Comparison of ENCODE assay signal across 16 cellular contexts in genomic region chr4:171648926-171649325, GRCh38.
A peak's percentile ranks its signal among the peaks of the same experiment; 100 is the strongest.
DNase-seq lines count a peak whose midpoint lies in the region; ATAC-seq and TF ChIP-seq lines count a peak whose summit lies in the region.
"Had no signal": no experiment of that assay in that cellular context is flagged by ENCODE, and none has a peak within 500 bp of the region (broad histone marks: within the 10 kb centered on the region; RNA-seq: fewer than 3 reads in every experiment).

No MANE protein-coding gene starts in this region.

- POLR2A ChIA-PET in HCT116 (lab: Charles Lee) (no interaction called here), WTC11 (lab: Charles Lee) (no interaction called here)

- H3K4me3 ChIP-seq in HCT116 (replicated peaks in 1 of 2; ENCODE audit: low read depth in 1 of 2, low read length in 2 of 2): no peak overlapping the region
- H3K4me3 ChIP-seq: BLaER1 treated with 17β-estradiol and CSF1 and Interleukin-3, amounts not matched to agents 10 nM and 100 nM had no signal

- intact Hi-C loops in HCT116 (cut with micrococcal nuclease) (no loop called here), Right ventricle myocardium superior (cut with DNase I) (no loop called here)

- no peaks in the 10 kb centered on the region for H4K20me1 ChIP-seq in HCT116 (ENCODE audit: insufficient read depth)
- H4K20me1 ChIP-seq: BLaER1 treated with 17β-estradiol and CSF1 and Interleukin-3, amounts not matched to agents 10 nM and 100 nM had no signal

- H3K9me2 ChIP-seq in HCT116 (ENCODE audit: insufficient read depth): no peaks in the 10 kb centered on the region

- no TSS peak for BruUV-seq in HCT116 (replicated peaks; lab: Mats Ljungman, UMichigan)

- no peaks in the 10 kb centered on the region for H3K79me2 ChIP-seq in HCT116 (ENCODE audit: insufficient read depth, low read length)

- H3K9me3 Mint-ChIP-seq in WTC11 (no peaks in the 10 kb centered on the region), mesothelial cell of epicardium (peaks cover 9% of the 10 kb centered on the region)

- peak overlapping the region; percentile 45 for H2AFZ ChIP-seq in HCT116 (ENCODE audit: low read depth, low read length, poor library complexity, severe bottlenecking)

- no peaks in the 10 kb centered on the region for H3K27me3 ChIP-seq in HCT116 (ENCODE audit: insufficient read depth, low read length)
- H3K27me3 ChIP-seq: BLaER1 treated with 17β-estradiol and CSF1 and Interleukin-3, amounts not matched to agents 10 nM and 100 nM had no signal

- H3K9ac ChIP-seq in HCT116 (ENCODE audit: low read length): no peak overlapping the region
- H3K9ac ChIP-seq: BLaER1 treated with 17β-estradiol and CSF1 and Interleukin-3, amounts not matched to agents 10 nM and 100 nM had no signal

- ATAC-seq in HCT116 (no peak), WTC11 (0 out of 2 replicates have a peak, but pooled peaks have one; percentile 22), Right ventricle myocardium superior (ENCODE audit: poor library complexity) (no peak), HG02973 (IDR thresholded peaks at IDR 0.05; ENCODE audit: unreplicated experiment) (no peak)
- ATAC-seq: CD8-positive, alpha-beta T cell; HepG2 had no signal

- TF ChIP-seq POLR2A in HCT116 (IDR thresholded peaks at IDR 0.05; ENCODE audit: borderline replicate concordance, extremely low read depth, insufficient read depth, insufficient read length): no peak

- no peak overlapping the region for H3K27ac ChIP-seq in HCT116 (ENCODE audit: low read depth, low read length)
- H3K27ac ChIP-seq: BLaER1 treated with 17β-estradiol and CSF1 and Interleukin-3, amounts not matched to agents 10 nM and 100 nM had no signal

- H3K4me2 ChIP-seq in HCT116 (ENCODE audit: low read length): no peak overlapping the region
- H3K4me2 ChIP-seq: BLaER1 treated with 17β-estradiol and CSF1 and Interleukin-3, amounts not matched to agents 10 nM and 100 nM had no signal

- H3K4me1 ChIP-seq in HCT116 (ENCODE audit: control insufficient read depth in 1 of 2, insufficient read depth in 2 of 2, low read length in 2 of 2): no peaks in the 10 kb centered on the region

- CTCF ChIA-PET in HCT116 (lab: Charles Lee): no interaction called here
- CTCF ChIA-PET in WTC11 (lab: Charles Lee): interaction anchor here (1.5 kb wide), 1 partner anchor 20 kb away, joined by 4 read pairs; no protein-coding TSS in a partner anchor

- H3K27me3 Mint-ChIP-seq in WTC11 (ENCODE audit: low read depth): no peaks in the 10 kb centered on the region
- H3K27me3 Mint-ChIP-seq in mesothelial cell of epicardium (ENCODE audit: low read depth): no peaks in the 10 kb centered on the region
- H3K27me3 Mint-ChIP-seq: B cell, IgD-negative memory B cell had no signal

- no peak for TF ChIP-seq RAD21 in HCT116 (IDR thresholded peaks at IDR 0.05; ENCODE audit: low read depth)

- H3K27ac Mint-ChIP-seq in WTC11 (no peak overlapping the region), mesothelial cell of epicardium (peak overlapping the region; percentile 34)
- H3K27ac Mint-ChIP-seq: B cell; CD8-positive, alpha-beta T cell; HFFc6; IgD-negative memory B cell had no signal

- H3K36me3 Mint-ChIP-seq in WTC11: no peaks in the 10 kb centered on the region
- H3K36me3 Mint-ChIP-seq in mesothelial cell of epicardium: no peaks in the 10 kb centered on the region
- H3K36me3 Mint-ChIP-seq: CD8-positive, alpha-beta T cell; IgD-negative memory B cell had no signal

- DNase-seq in HCT116 (ENCODE audit: low read depth, low spot score): no peak
- DNase-seq in WTC11 (ENCODE audit: low spot score): no peak
- DNase-seq in mesothelial cell of epicardium (ENCODE audit: low spot score in 2 of 2, unreplicated experiment in 2 of 2): no peak
- DNase-seq in GOT3 (lab: John Stamatoyannopoulos, UW): no peak
- no peak for DNase-seq in Right ventricle myocardium superior
- DNase-seq: Calu3; CD8-positive, alpha-beta T cell; DMS79 treated with DMSO at 0.1 percent for 48 hours; GF-D8; HCEC 1CT; HFFc6 had no signal

- RAD21 ChIA-PET in HCT116 (lab: Charles Lee; ENCODE audit: low non-redundant PET in 1 of 2, low total read pairs in 2 of 2, uncharacterized antibody in 2 of 2, unreplicated experiment in 2 of 2): no interaction called here

- no peaks in the 10 kb centered on the region for H3K9me3 ChIP-seq in HCT116 (ENCODE audit: control insufficient read depth in 1 of 2, insufficient read depth in 1 of 2, low read depth in 1 of 2, low read length in 2 of 2)

- peaks cover 8% of the 10 kb centered on the region for H3K4me1 Mint-ChIP-seq in WTC11
- H3K4me1 Mint-ChIP-seq in mesothelial cell of epicardium: peaks cover 14% of the 10 kb centered on the region

- H3K4me3 Mint-ChIP-seq in WTC11 (no peak overlapping the region), mesothelial cell of epicardium (no peak overlapping the region)
- H3K4me3 Mint-ChIP-seq: B cell; CD8-positive, alpha-beta T cell; HFFc6; IgD-negative memory B cell had no signal

- H3K36me3 ChIP-seq in HCT116 (ENCODE audit: control insufficient read depth in 1 of 2, insufficient read depth in 2 of 2, low read length in 2 of 2): no peaks in the 10 kb centered on the region

- no peak for TF ChIP-seq CTCF in HCT116 (IDR thresholded peaks at IDR 0.05 in 2 of 3, conservative IDR thresholded peaks at IDR 0.05 in 1 of 3; ENCODE audit: borderline replicate concordance in 1 of 3, insufficient read depth in 1 of 3, low read depth in 2 of 3, low read length in 2 of 3)
- no peak for TF ChIP-seq CTCF in WTC11 (IDR thresholded peaks at IDR 0.05)
- TF ChIP-seq CTCF in mesothelial cell of epicardium (IDR thresholded peaks at IDR 0.05; ENCODE audit: unreplicated experiment): no peak

TF ChIP-seq in HCT116, 20 proteins besides CTCF, POLR2A, EP300 and RAD21 (continues in another document):
- no peak for TF ChIP-seq SRF (IDR thresholded peaks at IDR 0.05; ENCODE audit: low read depth)
- TF ChIP-seq REST (IDR thresholded peaks at IDR 0.05; ENCODE audit: low read depth): no peak
- no peak for TF ChIP-seq TCF7L2 (IDR thresholded peaks at IDR 0.05; ENCODE audit: borderline replicate concordance, extremely low read depth, insufficient read depth, insufficient read length)
- no peak for TF ChIP-seq SP1 (IDR thresholded peaks at IDR 0.05; ENCODE audit: low read depth)

TF ChIP-seq in WTC11, 78 proteins besides CTCF, POLR2A, EP300 and RAD21 (continues in another document):
- no peak for TF ChIP-seq HMGA2 (CRISPR knock-in tag; IDR thresholded peaks at IDR 0.05)
- TF ChIP-seq IRF2 (CRISPR knock-in tag; IDR thresholded peaks at IDR 0.05; ENCODE audit: borderline replicate concordance, low read depth): no peak
- TF ChIP-seq GTF2I (CRISPR knock-in tag; conservative IDR thresholded peaks at IDR 0.05): no peak
- TF ChIP-seq ERG (CRISPR knock-in tag; IDR thresholded peaks at IDR 0.05): no peak
- TF ChIP-seq KAT7 (CRISPR knock-in tag; IDR thresholded peaks at IDR 0.05; ENCODE audit: borderline replicate concordance): no peak
- TF ChIP-seq ATF6 (CRISPR knock-in tag; IDR thresholded peaks at IDR 0.05): no peak
- no peak for TF ChIP-seq ELF4 (CRISPR knock-in tag; IDR thresholded peaks at IDR 0.05; ENCODE audit: low read depth)
- no peak for TF ChIP-seq IRF1 (CRISPR knock-in tag; IDR thresholded peaks at IDR 0.05)
- no peak for TF ChIP-seq TEAD1 (CRISPR knock-in tag; IDR thresholded peaks at IDR 0.05)
